1 cellular context compared by ENCODE assay signal in genomic region chr17:37358830-37359681, GRCh38.
A peak's percentile ranks its signal among the peaks of the same experiment; 100 is the strongest.
TF ChIP-seq lines count a peak whose summit lies in the region.

No MANE protein-coding gene starts in this region.

TF ChIP-seq in K562, 482 proteins besides CTCF, POLR2A, EP300 and RAD21 (continued from another document and continues in another):
- TF ChIP-seq CCNT2 (IDR thresholded peaks at IDR 0.05; ENCODE audit: borderline replicate concordance, extremely low read depth, insufficient read length, low read depth, low read length) (peak; percentile 93), HDAC6 (IDR thresholded peaks at IDR 0.05; ENCODE audit: low read depth, low read length) (no peak), HMG20B (CRISPR knock-in tag; IDR thresholded peaks at IDR 0.05) (no peak), ATF4 (CRISPR knock-in tag; IDR thresholded peaks at IDR 0.05) (no peak), SP1 (CRISPR knock-in tag; IDR thresholded peaks at IDR 0.05) (peak; percentile 48), CREM (IDR thresholded peaks at IDR 0.05; ENCODE audit: low read depth) (0 out of 2 replicates have a peak, but pooled peaks have one; percentile 29), C11orf30 (IDR thresholded peaks at IDR 0.05; ENCODE audit: low read depth) (no peak), HES1 (IDR thresholded peaks at IDR 0.05; ENCODE audit: low read depth) (no peak), PRMT5 (CRISPR knock-in tag; IDR thresholded peaks at IDR 0.05) (no peak), KLF13 (tag; IDR thresholded peaks at IDR 0.05; ENCODE audit: borderline replicate concordance, low read depth) (no peak), NR2C2 (CRISPR knock-in tag; IDR thresholded peaks at IDR 0.05) (peak; percentile 95), NR2C2 (tag; IDR thresholded peaks at IDR 0.05) (peak; percentile 99), NR1H2 (CRISPR knock-in tag; IDR thresholded peaks at IDR 0.05) (peak; percentile 100), E2F3 (CRISPR knock-in tag; IDR thresholded peaks at IDR 0.05) (peak; percentile 53; the same call in 1 of the 2 replicates), HMG20A (CRISPR knock-in tag; conservative IDR thresholded peaks at IDR 0.05) (no peak), ZNF311 (CRISPR knock-in tag; IDR thresholded peaks at IDR 0.05) (no peak), NFXL1 (CRISPR knock-in tag; IDR thresholded peaks at IDR 0.05) (no peak), SLC30A9 (CRISPR knock-in tag; IDR thresholded peaks at IDR 0.05) (no peak), SUPT5H (IDR thresholded peaks at IDR 0.05) (peak; percentile 81), NONO (IDR thresholded peaks at IDR 0.05; ENCODE audit: low read depth in 2 of 2, low read length in 1 of 2) (peak; percentile 23 to 64; a peak in 2 of 4 replicates), PURB (CRISPR knock-in tag; IDR thresholded peaks at IDR 0.05; ENCODE audit: low read depth) (no peak), EP400 (IDR thresholded peaks at IDR 0.05) (peak; percentile 93), KDM5B (IDR thresholded peaks at IDR 0.05; ENCODE audit: insufficient replicate concordance, low read depth, low read length) (peak; percentile 67), ARID4B (CRISPR knock-in tag; IDR thresholded peaks at IDR 0.05) (peak; percentile 72; the same call in 1 of the 2 replicates), RNF2 (IDR thresholded peaks at IDR 0.05) (no peak; the same call in 1 of the 2 replicates), FOXK1 (CRISPR knock-in tag; IDR thresholded peaks at IDR 0.05; ENCODE audit: borderline replicate concordance) (no peak), XRCC5 (IDR thresholded peaks at IDR 0.05; ENCODE audit: low read depth, low read length) (peak; percentile 6; the same call in 1 of the 2 replicates), ZFX (CRISPR knock-in tag; IDR thresholded peaks at IDR 0.05) (peak; percentile 82), ZNF589 (CRISPR knock-in tag; IDR thresholded peaks at IDR 0.05; ENCODE audit: low read depth) (no peak), ZNF316 (IDR thresholded peaks at IDR 0.05) (no peak), BCLAF1 (IDR thresholded peaks at IDR 0.05; ENCODE audit: borderline replicate concordance in 1 of 2, control insufficient read depth in 1 of 2, low read depth in 2 of 2, low read length in 1 of 2) (no peak), ZZZ3 (IDR thresholded peaks at IDR 0.05) (no peak), HCFC1 (IDR thresholded peaks at IDR 0.05; ENCODE audit: low read depth, low read length) (no peak; the same call in 1 of the 2 replicates), PHB2 (IDR thresholded peaks at IDR 0.05; ENCODE audit: low read depth) (no peak), FOS (IDR thresholded peaks at IDR 0.05; ENCODE audit: extremely low read depth, insufficient read length) (peak; percentile 22), ZBTB40 (IDR thresholded peaks at IDR 0.05) (peak; percentile 70), ZBTB40 (CRISPR knock-in tag; IDR thresholded peaks at IDR 0.05) (no peak), GATAD2B (IDR thresholded peaks at IDR 0.05; ENCODE audit: borderline replicate concordance) (peak; percentile 75; the same call in 1 of the 2 replicates), NCOA2 (IDR thresholded peaks at IDR 0.05; ENCODE audit: partially characterized antibody in 2 of 2) (no peak), ETV6 (IDR thresholded peaks at IDR 0.05; ENCODE audit: borderline replicate concordance in 1 of 2, low read depth in 2 of 2, low read length in 1 of 2) (no peak), ETV6 (CRISPR knock-in tag; IDR thresholded peaks at IDR 0.05; ENCODE audit: borderline replicate concordance) (no peak), TFAP4 (CRISPR knock-in tag; IDR thresholded peaks at IDR 0.05; ENCODE audit: borderline replicate concordance) (peak; percentile 68; the same call in 1 of the 2 replicates)
